Comparison of ENCODE assay signal across 8 cellular contexts in the genomic region with DNA sequence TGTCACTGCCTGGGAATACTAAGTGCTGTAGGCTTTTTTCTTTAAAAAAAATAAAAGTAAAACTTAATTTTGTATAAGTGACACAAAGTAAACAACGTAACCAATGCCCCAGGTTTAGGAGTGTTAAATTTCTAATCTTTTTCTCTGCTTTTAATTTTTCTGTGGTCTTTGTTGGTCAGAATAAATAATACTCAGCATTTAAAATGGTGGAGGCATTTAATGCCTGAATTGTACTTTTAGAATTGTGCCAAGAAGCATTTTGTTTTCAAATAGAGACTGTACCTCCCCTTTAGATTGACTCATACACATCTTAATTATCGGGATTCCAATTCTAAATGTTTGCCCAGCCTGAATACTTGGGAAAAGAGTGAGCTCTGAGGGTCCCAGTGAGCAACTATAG. TPM values are rescaled to one million over a fixed set of nuclear protein-coding genes. Genes with fewer than 3 reads are reported as not detected.
DNase-seq lines count a peak whose midpoint lies in the region; TF ChIP-seq lines count a peak whose summit lies in the region.

No MANE protein-coding gene starts in this region.

- H3K27ac ChIP-seq in endodermal cell (ENCODE audit: low read depth, low read length) (no peak overlapping the region), ovary (no peak overlapping the region)

- TF ChIP-seq POLR2A in ovary (IDR thresholded peaks at IDR 0.05), result no peak

- no peaks in the 10 kb centered on the region for H3K9me3 Mint-ChIP-seq in endodermal cell

- H3K4me3 ChIP-seq in NT2/D1 (ENCODE audit: insufficient read length, low read depth) (peak overlapping the region; percentile 8), endodermal cell (ENCODE audit: low read length) (peak overlapping the region; percentile 100), ovary (peak overlapping the region; percentile 91)

- peak overlapping the region; percentile 75 for H3K4me3 Mint-ChIP-seq in endodermal cell

- TF ChIP-seq EP300 in ovary (IDR thresholded peaks at IDR 0.05), result no peak

- H3K36me3 ChIP-seq in ES-I3 (ENCODE audit: insufficient read depth, low read length) (no peaks in the 10 kb centered on the region), NT2/D1 (ENCODE audit: insufficient read depth, insufficient read length, low read length) (no peaks in the 10 kb centered on the region), endodermal cell (ENCODE audit: control insufficient read depth, insufficient read depth, low read length) (no peaks in the 10 kb centered on the region), ovary (no peaks in the 10 kb centered on the region)

- TF ChIP-seq CTCF in endodermal cell (conservative IDR thresholded peaks at IDR 0.05) (no peak), ovary (IDR thresholded peaks at IDR 0.05) (no peak)

- DNase-seq in NT2/D1 (ENCODE audit: low read depth, low spot score) (no peak), endodermal cell (no peak), ovary (no peak), NCI-H2171 (lab: John Stamatoyannopoulos, UW) (no peak), SIG-M5 (lab: John Stamatoyannopoulos, UW) (no peak), KBM-7 (no peak), DMS 273 treated with DMSO at 0.1 percent for 48 hours (lab: John Stamatoyannopoulos, UW) (no peak)

- H3K4me1 ChIP-seq in ES-I3 (ENCODE audit: insufficient read depth, low read length) (peaks cover 18% of the 10 kb centered on the region), NT2/D1 (ENCODE audit: insufficient read depth, insufficient read length) (no peaks in the 10 kb centered on the region), endodermal cell (ENCODE audit: control insufficient read depth, insufficient read depth, low read length) (no peaks in the 10 kb centered on the region), ovary (ENCODE audit: insufficient read depth) (peaks cover 11% of the 10 kb centered on the region)

- intact Hi-C loops in ovary (cut with DNase I), result no loop called here

- no peaks in the 10 kb centered on the region for H3K27me3 ChIP-seq in NT2/D1 (ENCODE audit: insufficient read depth, insufficient read length)
- no peaks in the 10 kb centered on the region for H3K27me3 ChIP-seq in endodermal cell (ENCODE audit: control insufficient read depth, insufficient read depth, low read length, poor library complexity, severe bottlenecking)
- H3K27me3 ChIP-seq in ovary, result no peaks in the 10 kb centered on the region

- H3K9ac ChIP-seq in ES-I3 (ENCODE audit: low read depth, low read length) (peak overlapping the region; percentile 79), NT2/D1 (ENCODE audit: insufficient read length, low read depth) (peak overlapping the region; percentile 42), endodermal cell (ENCODE audit: extremely low read depth, low read length, poor library complexity, severe bottlenecking) (peak overlapping the region; percentile 91)

- WGBS in endodermal cell (ENCODE audit: insufficient coverage in 1 of 2, insufficient read length in 1 of 2), 2 experiments, result 61 to 100% methylated on average over 1 to 2 of the region's 2 CpGs
- WGBS in ovary, 3 donors, result 59 to 71% (median 63%) methylated on average over 2 of the region's 2 CpGs

- peaks cover 26% of the 10 kb centered on the region for H3K4me1 Mint-ChIP-seq in endodermal cell

- H3K36me3 Mint-ChIP-seq in endodermal cell (ENCODE audit: low read depth), result no peaks in the 10 kb centered on the region

- H3K9me3 ChIP-seq in ES-I3 (ENCODE audit: control insufficient read depth, insufficient read depth, low read length) (no peaks in the 10 kb centered on the region), NT2/D1 (ENCODE audit: insufficient read depth, low read length) (no peaks in the 10 kb centered on the region), endodermal cell (ENCODE audit: control insufficient read depth, low read length) (no peaks in the 10 kb centered on the region), ovary (no peaks in the 10 kb centered on the region)

- in situ Hi-C loops in KBM-7 (cut with MboI; ENCODE audit: low pct_unique_long_range_greater_than_20kb, low sequenced_read_pairs), result no loop called here

- H3K27ac Mint-ChIP-seq in endodermal cell, result no peak overlapping the region

- no peaks in the 10 kb centered on the region for H3K27me3 Mint-ChIP-seq in endodermal cell (ENCODE audit: insufficient read depth)

RNA-seq across cellular contexts. Expression of a gene that starts 1.6 kb away (rescaled TPM):
- 10 to 100 TPM; 47.8 to 51.8 TPM for total RNA-seq in endodermal cell
- polyA plus RNA-seq in endodermal cell (2013, experiment 1 of 2), result 18.4 TPM
- 16.8 TPM for polyA plus RNA-seq in endodermal cell (2013, experiment 2 of 2)
- total RNA-seq in ovary, result 10 to 100 TPM; 33.9 to 50.1 (median 40.6) TPM
- polyA plus RNA-seq in ovary, result 10 to 100 TPM; 11.9 to 19.2 TPM

Comparison
In these comparisons a context has a peak if more than half of its experiments do, and no peak if none do; other contexts are left out.
1. H3K4me3 ChIP-seq: peak in every context shown above with its lines; median percentile 100 in endodermal cell; 91 in ovary; 8 in NT2/D1.